ENCODE assay signal across 19 cellular contexts in the genomic region with DNA sequence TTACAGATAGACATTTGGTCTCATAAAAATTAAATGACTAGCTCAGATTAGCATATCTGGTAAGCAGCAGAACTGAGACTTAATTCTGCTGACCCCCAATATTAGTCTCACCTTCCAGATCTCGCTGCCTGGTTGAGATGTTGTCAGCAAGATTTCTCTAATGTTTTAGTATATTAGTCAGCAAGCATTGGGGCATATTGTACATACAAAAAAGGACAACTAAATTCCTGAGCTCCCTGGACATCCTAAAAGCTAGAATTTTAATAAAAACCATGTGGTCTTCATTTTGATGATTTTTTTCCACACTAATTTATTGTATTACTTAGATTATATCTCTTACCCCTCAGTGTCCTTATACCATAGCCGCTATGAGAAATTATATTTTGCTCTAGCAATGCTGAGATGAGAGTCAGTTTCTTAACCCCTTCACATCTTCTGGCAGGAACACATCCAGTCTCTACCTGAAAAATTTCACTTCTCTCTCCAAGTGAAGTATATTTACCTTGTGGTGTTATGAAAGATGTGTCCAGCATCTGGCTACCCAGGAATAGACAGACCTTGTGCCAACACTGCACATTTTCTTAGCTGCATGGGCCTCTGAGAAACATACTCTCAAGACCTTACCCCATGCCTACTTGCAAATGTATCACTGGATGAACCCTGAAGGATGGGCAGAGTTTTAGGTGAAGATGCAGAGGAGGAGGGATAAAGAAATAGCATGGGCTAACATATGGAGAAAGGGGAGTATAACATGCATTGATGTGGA. TPM values are rescaled to one million over a fixed set of nuclear protein-coding genes. Genes with fewer than 3 reads are reported as not detected.
"Had no signal": no experiment of that assay in that cellular context is flagged by ENCODE, and none has a peak within 500 bp of the region (broad histone marks: within the 10 kb centered on the region; RNA-seq: fewer than 3 reads in every experiment).

No MANE protein-coding gene starts in this region.

RNA-seq across cellular contexts. Expression of a gene that starts 13.8 kb away (rescaled TPM):
- total RNA-seq: activated CD4-positive, alpha-beta memory T cell treated with anti-CD3 and anti-CD28 coated beads, Interleukin-2, amount 10 ng/mL, durations not matched to agents 7 days and 5 days; activated CD4-positive, alpha-beta T cell treated with anti-CD3 and anti-CD28 coated beads, Interleukin-2, amount 10 ng/mL, durations not matched to agents 7 days and 5 days; breast epithelium; dermis microvascular lymphatic vessel endothelial cell; esophagus mucosa; foreskin keratinocyte; kidney epithelial cell; left lobe of liver; lower lobe of right lung; naive thymus-derived CD8-positive, alpha-beta T cell; neural crest cell; psoas muscle; sigmoid colon; smooth muscle cell; T-cell; T-helper 2 cell treated with Interferon-gamma antibody and Interleukin-4, amounts not matched to agents 100 ng/mL and 5 ng/mL, for 36 hours; WTC11 had no signal
- polyA plus RNA-seq: foreskin keratinocyte; heart left ventricle; immature natural killer cell; naive thymus-derived CD8-positive, alpha-beta T cell; sigmoid colon had no signal
